ENCODE assay signal across 10 cellular contexts in genomic region chr12:52728374-52728773, GRCh38. TPM values are rescaled to one million over a fixed set of nuclear protein-coding genes. Genes with fewer than 3 reads are reported as not detected.
"Had no signal": no experiment of that assay in that cellular context is flagged by ENCODE, and none has a peak within 500 bp of the region (broad histone marks: within the 10 kb centered on the region; RNA-seq: fewer than 3 reads in every experiment).

No MANE protein-coding gene starts in this region.

- ATAC-seq: HepG2 had no signal

- H3K4me2 ChIP-seq: KMS-11 had no signal

- H3K9ac ChIP-seq: KMS-11 had no signal

- H3K27ac ChIP-seq: HL-60, KMS-11 had no signal

- FAIRE-seq: HepG2, HTR-8/SVneo had no signal

- DNase-seq: IMR-90, KBM-7, KG1 had no signal

RNA-seq across cellular contexts. Expression of gene KRT77, which starts 25.1 kb away (rescaled TPM):
- total RNA-seq: HepG2, HT-29, HT1080, IMR-90 had no signal
- polyA plus RNA-seq: HepG2, IgD-negative memory B cell, IMR-90 had no signal

RNA-seq across cellular contexts. Expression of gene KRT1, which starts 48.2 kb away (rescaled TPM):
- total RNA-seq: HepG2, HT-29, HT1080, IMR-90 had no signal
- polyA plus RNA-seq: HepG2, IMR-90 had no signal

RNA-seq across cellular contexts. Expression of gene KRT76, which starts 48.8 kb away (rescaled TPM):
- total RNA-seq: HepG2, HT-29, HT1080, IMR-90 had no signal
- polyA plus RNA-seq: HepG2, IgD-negative memory B cell, IMR-90 had no signal
